7 cellular contexts compared by ENCODE assay signal in the genomic region with DNA sequence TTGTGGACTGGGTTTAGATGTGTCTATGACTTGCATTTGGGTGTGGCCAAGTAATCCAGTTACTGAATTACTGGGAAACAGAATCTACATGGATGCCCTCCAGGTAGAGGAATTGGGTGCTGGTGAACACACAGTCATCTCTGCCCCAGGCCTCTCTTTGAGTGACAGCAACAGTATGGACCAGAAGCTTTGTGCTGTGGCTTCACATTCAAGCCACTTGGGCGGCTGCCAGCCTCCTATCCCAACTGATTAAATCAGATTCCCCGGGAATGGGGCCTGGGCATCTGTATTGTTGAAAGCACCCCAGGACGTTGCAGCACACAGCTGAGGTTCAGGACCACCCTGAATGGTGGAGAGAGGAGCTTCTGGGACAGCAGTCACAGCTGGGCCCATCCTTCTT.
"Had no signal": no experiment of that assay in that cellular context is flagged by ENCODE, and none has a peak within 500 bp of the region (broad histone marks: within the 10 kb centered on the region; RNA-seq: fewer than 3 reads in every experiment).

No MANE protein-coding gene starts in this region.

- H2AFZ ChIP-seq: GM23248 had no signal

- DNase-seq: GM23248, H9, HCEC 1CT, HFFc6, IMR-90, KG1 had no signal

- H3K4me3 ChIP-seq: GM23248, K562 had no signal

- ATAC-seq: K562 had no signal

- H3K27ac ChIP-seq: GM23248 had no signal

- H3K9ac ChIP-seq: GM23248 had no signal
